In genomic region chr3:3802021-3802420, GRCh38 we compare ENCODE assay signal across 21 cellular contexts. TPM values are rescaled to one million over a fixed set of nuclear protein-coding genes. Genes with fewer than 3 reads are reported as not detected.
DNase-seq lines count a peak whose midpoint lies in the region; ATAC-seq and TF ChIP-seq lines count a peak whose summit lies in the region.
"Had no signal": no experiment of that assay in that cellular context is flagged by ENCODE, and none has a peak within 500 bp of the region (broad histone marks: within the 10 kb centered on the region; RNA-seq: fewer than 3 reads in every experiment).

No MANE protein-coding gene starts in this region.

- TF ChIP-seq CTCF in mesothelial cell of epicardium (IDR thresholded peaks at IDR 0.05; ENCODE audit: unreplicated experiment) (no peak), gastrocnemius medialis (IDR thresholded peaks at IDR 0.05 in 4 of 5, conservative IDR thresholded peaks at IDR 0.05 in 1 of 5) (no peak)

- H3K9me3 ChIP-seq in HUES6 (ENCODE audit: control insufficient read depth, insufficient read depth, low read depth, low read length) = no peaks in the 10 kb centered on the region
- H3K9me3 ChIP-seq in ectodermal cell (ENCODE audit: control insufficient read depth, low read length) = no peaks in the 10 kb centered on the region
- H3K9me3 ChIP-seq in gastrocnemius medialis = no peaks in the 10 kb centered on the region
- H3K9me3 ChIP-seq: colonic mucosa had no signal

- H3K27ac Mint-ChIP-seq in mesothelial cell of epicardium = no peak overlapping the region
- H3K27ac Mint-ChIP-seq: activated CD4-positive, alpha-beta T cell treated with anti-CD3 and anti-CD28 coated beads, Interleukin-2, amount 10 ng/mL, durations not matched to agents 7 days and 5 days; naive thymus-derived CD4-positive, alpha-beta T cell had no signal

- TF ChIP-seq POLR2A in gastrocnemius medialis (IDR thresholded peaks at IDR 0.05) = peak; percentile 13 to 19

- H3K27me3 ChIP-seq in HUES6 (ENCODE audit: control insufficient read depth, insufficient read depth, low read length) = peaks cover 33% of the 10 kb centered on the region
- H3K27me3 ChIP-seq in ectodermal cell (ENCODE audit: control insufficient read depth, insufficient read depth, low read length, poor library complexity, severe bottlenecking) = peaks cover 4% of the 10 kb centered on the region
- H3K27me3 ChIP-seq in gastrocnemius medialis = no peaks in the 10 kb centered on the region

- H3K36me3 Mint-ChIP-seq in mesothelial cell of epicardium = peaks cover 4% of the 10 kb centered on the region

- intact Hi-C loops in gastrocnemius medialis (cut with DNase I; ENCODE audit: low total_unique reads) = loop anchor here (10.0 kb wide), 1 partner anchor 693 kb away; the partner anchor contains the start of gene ITPR1

- peaks cover 14% of the 10 kb centered on the region for H3K27me3 Mint-ChIP-seq in mesothelial cell of epicardium (ENCODE audit: low read depth)

- DNase-seq in mesothelial cell of epicardium (ENCODE audit: low spot score in 2 of 2, unreplicated experiment in 2 of 2) (no peak), gastrocnemius medialis (peak; percentile 55 to 73)
- DNase-seq in effector CD4-positive, alpha-beta T cell = no peak
- DNase-seq: activated CD4-positive, alpha-beta T cell treated with anti-CD3 and anti-CD28 coated beads, Interleukin-2, amount 10 ng/mL, durations not matched to agents 7 days and 5 days; activated CD8-positive, alpha-beta memory T cell treated with anti-CD3 and anti-CD28 coated beads, Interleukin-2, amount 50 U/mL, for 48 hours; activated effector memory CD4-positive, alpha-beta T cell treated with anti-CD3 and anti-CD28 coated beads, Interleukin-2, amount 50 U/mL, for 16 hours; colonic mucosa; foreskin melanocyte; naive thymus-derived CD4-positive, alpha-beta T cell; NCI-H1092 treated with DMSO at 0.1 percent for 48 hours; NCI-H510A treated with DMSO at 0.1 percent for 48 hours; stimulated activated CD4-positive, alpha-beta T cell treated with anti-CD3 and anti-CD28 coated beads, Interleukin-2, amount 100 ng/mL, for 24 hours had no signal

- H3K36me3 ChIP-seq in HUES6 (ENCODE audit: control insufficient read depth, insufficient read depth, low read length) (peaks cover 31% of the 10 kb centered on the region), ectodermal cell (ENCODE audit: control insufficient read depth, insufficient read depth, low read length) (peaks cover 6% of the 10 kb centered on the region), gastrocnemius medialis (no peaks in the 10 kb centered on the region)
- H3K36me3 ChIP-seq: colonic mucosa had no signal

- ATAC-seq in gastrocnemius medialis = peak; percentile 67 to 71
- no peak for ATAC-seq in HG02798 (IDR thresholded peaks at IDR 0.05; ENCODE audit: poor library complexity, unreplicated experiment)
- no peak for ATAC-seq in HG03280 (IDR thresholded peaks at IDR 0.05; ENCODE audit: unreplicated experiment)
- ATAC-seq: K562; naive thymus-derived CD4-positive, alpha-beta T cell; sciatic nerve had no signal

- H3K4me1 Mint-ChIP-seq in mesothelial cell of epicardium = peaks cover 32% of the 10 kb centered on the region

- in situ Hi-C loops in gastrocnemius medialis (cut with MboI; ENCODE audit: low sequenced_read_pairs in 4 of 4) = no loop called here

- H3K4me3 ChIP-seq in HUES6 (ENCODE audit: low read depth, low read length) (peak overlapping the region; percentile 73), ectodermal cell (ENCODE audit: insufficient read depth, low read depth, low read length) (peak overlapping the region; percentile 84), gastrocnemius medialis (peak overlapping the region in 1 of 4 donors; percentile 75)
- H3K4me3 ChIP-seq: colonic mucosa, K562, lung had no signal

- H3K4me3 Mint-ChIP-seq in mesothelial cell of epicardium = peak overlapping the region; percentile 88
- H3K4me3 Mint-ChIP-seq: activated CD4-positive, alpha-beta T cell treated with anti-CD3 and anti-CD28 coated beads, Interleukin-2, amount 10 ng/mL, durations not matched to agents 7 days and 5 days had no signal

- peaks cover 47% of the 10 kb centered on the region for H3K4me1 ChIP-seq in HUES6 (ENCODE audit: control insufficient read depth, insufficient read depth, low read length)
- peaks cover 21% of the 10 kb centered on the region for H3K4me1 ChIP-seq in ectodermal cell (ENCODE audit: control insufficient read depth, insufficient read depth, low read length)
- H3K4me1 ChIP-seq in gastrocnemius medialis = peaks cover 12 to 17% of the 10 kb centered on the region in 2 donors
- H3K4me1 ChIP-seq: colonic mucosa had no signal

- H3K27ac ChIP-seq in HUES6 (ENCODE audit: low read depth, low read length) (peak overlapping the region; percentile 92), ectodermal cell (ENCODE audit: insufficient read depth, low read depth, low read length, poor library complexity, severe bottlenecking) (peak overlapping the region; percentile 72), gastrocnemius medialis (peak overlapping the region; percentile 75 to 87 (median 82))
- H3K27ac ChIP-seq: colonic mucosa, epithelial cell of prostate had no signal

- H3K9me3 Mint-ChIP-seq in mesothelial cell of epicardium = no peaks in the 10 kb centered on the region
- H3K9me3 Mint-ChIP-seq: activated CD4-positive, alpha-beta T cell treated with anti-CD3 and anti-CD28 coated beads, Interleukin-2, amount 10 ng/mL, durations not matched to agents 7 days and 5 days had no signal

- H3K9ac ChIP-seq in HUES6 (ENCODE audit: low read length) = peak overlapping the region; percentile 88

- WGBS in ectodermal cell, 2 experiments = 2% methylated on average over 13 of the region's 13 CpGs

RNA-seq across cellular contexts. Expression of gene LRRN1, which starts 2.8 kb away (rescaled TPM):
- 193 TPM for polyA plus RNA-seq in ectodermal cell (2013, experiment 1 of 4)
- 232 TPM for polyA plus RNA-seq in ectodermal cell (2013, experiment 2 of 4)
- polyA plus RNA-seq in ectodermal cell (2013, experiment 3 of 4) = 185 TPM
- polyA plus RNA-seq in ectodermal cell (2013, experiment 4 of 4) = 222 TPM
- total RNA-seq in mesothelial cell of epicardium = 59.1 to 63.8 TPM (median 60.2 TPM) in 3 replicates
- total RNA-seq in gastrocnemius medialis = 1 to 10 TPM; 1.1 to 6.8 (median 4.3) TPM
- total RNA-seq: Daoy had no signal
- polyA plus RNA-seq: K562 had no signal

Comparison
In these comparisons a context has a peak if more than half of its experiments do, and no peak if none do; other contexts are left out.
1. DNase-seq: peak in gastrocnemius medialis (2 of 2); none in mesothelial cell of epicardium (0 of 2) and effector CD4-positive, alpha-beta T cell (single experiment).
2. ATAC-seq: peak in gastrocnemius medialis (2 of 2); none in HG02798 (single experiment) and HG03280 (single experiment).
3. Peak in every context shown above with its lines, with median percentiles within 50 percentile points of each other: H3K27ac ChIP-seq.